In the genomic region with DNA sequence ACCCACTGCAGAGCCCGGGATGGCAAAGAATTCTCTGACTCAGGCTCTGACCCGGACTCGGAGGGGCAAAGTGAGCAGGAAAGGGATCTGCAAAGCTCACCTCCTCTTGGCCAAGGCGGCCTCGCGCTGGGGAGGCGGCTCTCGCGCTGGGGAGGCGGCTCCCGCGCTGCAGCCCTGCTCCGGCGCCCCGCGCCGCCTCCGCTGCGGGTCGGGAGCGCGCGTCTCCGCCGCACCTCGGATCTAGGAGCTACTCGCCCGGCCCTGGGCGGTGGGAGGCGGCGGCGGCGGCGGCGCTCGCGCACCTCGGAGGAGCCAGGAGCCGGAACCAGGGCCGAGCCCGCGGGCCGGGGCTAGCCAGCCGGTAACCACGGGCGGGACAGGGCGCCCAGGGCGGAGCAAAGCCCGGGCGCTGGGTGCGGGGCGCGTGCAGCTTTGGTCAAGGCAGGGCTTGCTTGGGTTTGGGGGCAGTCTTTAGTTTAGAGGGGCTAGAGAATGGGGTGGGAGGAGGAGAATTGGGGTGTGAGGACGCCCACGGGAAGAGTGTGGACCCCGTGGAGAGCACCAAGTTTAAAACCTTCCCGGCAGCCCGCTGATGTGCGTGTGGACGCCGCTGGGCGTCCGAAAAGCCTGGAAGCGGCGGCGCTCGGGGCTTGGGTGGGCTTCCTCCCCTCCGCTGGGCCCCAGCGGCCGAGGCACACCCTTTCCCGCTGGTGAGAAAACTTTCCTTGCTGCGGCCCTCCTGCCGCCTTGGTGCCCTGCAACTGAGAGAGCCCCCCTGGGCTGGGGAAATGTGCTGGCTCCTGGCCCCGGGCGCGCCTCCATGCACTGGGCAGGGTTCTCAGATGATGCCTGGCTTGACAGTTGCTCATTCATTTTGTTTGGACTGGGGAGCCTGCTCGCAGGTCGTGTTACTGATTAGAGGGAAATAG, we compare ENCODE assay signal across 1 cellular context.
TF ChIP-seq lines count a peak whose summit lies in the region.

Gene MRAP2 (plus strand): TSS at position 250 of the 929 bp plus-strand sequence. CDS start 21,547 bp downstream, outside the sequence.

TF ChIP-seq in HepG2, 621 proteins besides CTCF, POLR2A, EP300 and RAD21 (continued from another document and continues in another):
- TF ChIP-seq, protein P1, sequence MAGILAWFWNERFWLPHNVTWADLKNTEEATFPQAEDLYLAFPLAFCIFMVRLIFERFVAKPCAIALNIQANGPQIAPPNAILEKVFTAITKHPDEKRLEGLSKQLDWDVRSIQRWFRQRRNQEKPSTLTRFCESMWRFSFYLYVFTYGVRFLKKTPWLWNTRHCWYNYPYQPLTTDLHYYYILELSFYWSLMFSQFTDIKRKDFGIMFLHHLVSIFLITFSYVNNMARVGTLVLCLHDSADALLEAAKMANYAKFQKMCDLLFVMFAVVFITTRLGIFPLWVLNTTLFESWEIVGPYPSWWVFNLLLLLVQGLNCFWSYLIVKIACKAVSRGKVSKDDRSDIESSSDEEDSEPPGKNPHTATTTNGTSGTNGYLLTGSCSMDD (CRISPR knock-in tag; IDR thresholded peaks at IDR 0.05), result no peak
- no peak for TF ChIP-seq BORCS8-MEF2B (CRISPR knock-in tag; IDR thresholded peaks at IDR 0.05)
- TF ChIP-seq PHF20 (CRISPR knock-in tag; IDR thresholded peaks at IDR 0.05), result no peak
- TF ChIP-seq ELF1 (CRISPR knock-in tag; IDR thresholded peaks at IDR 0.05), result no peak
- TF ChIP-seq GZF1 (CRISPR knock-in tag; IDR thresholded peaks at IDR 0.05), result no peak
- TF ChIP-seq SAFB2 (CRISPR knock-in tag; IDR thresholded peaks at IDR 0.05; ENCODE audit: borderline replicate concordance, low read depth), result no peak
- TF ChIP-seq, protein P2, sequence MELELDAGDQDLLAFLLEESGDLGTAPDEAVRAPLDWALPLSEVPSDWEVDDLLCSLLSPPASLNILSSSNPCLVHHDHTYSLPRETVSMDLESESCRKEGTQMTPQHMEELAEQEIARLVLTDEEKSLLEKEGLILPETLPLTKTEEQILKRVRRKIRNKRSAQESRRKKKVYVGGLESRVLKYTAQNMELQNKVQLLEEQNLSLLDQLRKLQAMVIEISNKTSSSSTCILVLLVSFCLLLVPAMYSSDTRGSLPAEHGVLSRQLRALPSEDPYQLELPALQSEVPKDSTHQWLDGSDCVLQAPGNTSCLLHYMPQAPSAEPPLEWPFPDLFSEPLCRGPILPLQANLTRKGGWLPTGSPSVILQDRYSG (CRISPR knock-in tag; IDR thresholded peaks at IDR 0.05), result no peak
- no peak for TF ChIP-seq ZNF441 (CRISPR knock-in tag; IDR thresholded peaks at IDR 0.05; ENCODE audit: borderline replicate concordance)
- TF ChIP-seq MIER3 (CRISPR knock-in tag; IDR thresholded peaks at IDR 0.05; ENCODE audit: borderline replicate concordance), result no peak
- no peak for TF ChIP-seq RELA (CRISPR knock-in tag; IDR thresholded peaks at IDR 0.05)
- TF ChIP-seq BRCA1 (CRISPR knock-in tag; IDR thresholded peaks at IDR 0.05), result no peak
- TF ChIP-seq, protein P3, sequence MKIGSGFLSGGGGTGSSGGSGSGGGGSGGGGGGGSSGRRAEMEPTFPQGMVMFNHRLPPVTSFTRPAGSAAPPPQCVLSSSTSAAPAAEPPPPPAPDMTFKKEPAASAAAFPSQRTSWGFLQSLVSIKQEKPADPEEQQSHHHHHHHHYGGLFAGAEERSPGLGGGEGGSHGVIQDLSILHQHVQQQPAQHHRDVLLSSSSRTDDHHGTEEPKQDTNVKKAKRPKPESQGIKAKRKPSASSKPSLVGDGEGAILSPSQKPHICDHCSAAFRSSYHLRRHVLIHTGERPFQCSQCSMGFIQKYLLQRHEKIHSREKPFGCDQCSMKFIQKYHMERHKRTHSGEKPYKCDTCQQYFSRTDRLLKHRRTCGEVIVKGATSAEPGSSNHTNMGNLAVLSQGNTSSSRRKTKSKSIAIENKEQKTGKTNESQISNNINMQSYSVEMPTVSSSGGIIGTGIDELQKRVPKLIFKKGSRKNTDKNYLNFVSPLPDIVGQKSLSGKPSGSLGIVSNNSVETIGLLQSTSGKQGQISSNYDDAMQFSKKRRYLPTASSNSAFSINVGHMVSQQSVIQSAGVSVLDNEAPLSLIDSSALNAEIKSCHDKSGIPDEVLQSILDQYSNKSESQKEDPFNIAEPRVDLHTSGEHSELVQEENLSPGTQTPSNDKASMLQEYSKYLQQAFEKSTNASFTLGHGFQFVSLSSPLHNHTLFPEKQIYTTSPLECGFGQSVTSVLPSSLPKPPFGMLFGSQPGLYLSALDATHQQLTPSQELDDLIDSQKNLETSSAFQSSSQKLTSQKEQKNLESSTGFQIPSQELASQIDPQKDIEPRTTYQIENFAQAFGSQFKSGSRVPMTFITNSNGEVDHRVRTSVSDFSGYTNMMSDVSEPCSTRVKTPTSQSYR (CRISPR knock-in tag; IDR thresholded peaks at IDR 0.05; ENCODE audit: borderline replicate concordance), result no peak
- TF ChIP-seq ZNF816 (CRISPR knock-in tag; IDR thresholded peaks at IDR 0.05; ENCODE audit: borderline replicate concordance), result no peak
- TF ChIP-seq ZNF317 (CRISPR knock-in tag; IDR thresholded peaks at IDR 0.05), result no peak
- no peak for TF ChIP-seq YEATS2 (CRISPR knock-in tag; IDR thresholded peaks at IDR 0.05; ENCODE audit: borderline replicate concordance)
- TF ChIP-seq, protein P4, sequence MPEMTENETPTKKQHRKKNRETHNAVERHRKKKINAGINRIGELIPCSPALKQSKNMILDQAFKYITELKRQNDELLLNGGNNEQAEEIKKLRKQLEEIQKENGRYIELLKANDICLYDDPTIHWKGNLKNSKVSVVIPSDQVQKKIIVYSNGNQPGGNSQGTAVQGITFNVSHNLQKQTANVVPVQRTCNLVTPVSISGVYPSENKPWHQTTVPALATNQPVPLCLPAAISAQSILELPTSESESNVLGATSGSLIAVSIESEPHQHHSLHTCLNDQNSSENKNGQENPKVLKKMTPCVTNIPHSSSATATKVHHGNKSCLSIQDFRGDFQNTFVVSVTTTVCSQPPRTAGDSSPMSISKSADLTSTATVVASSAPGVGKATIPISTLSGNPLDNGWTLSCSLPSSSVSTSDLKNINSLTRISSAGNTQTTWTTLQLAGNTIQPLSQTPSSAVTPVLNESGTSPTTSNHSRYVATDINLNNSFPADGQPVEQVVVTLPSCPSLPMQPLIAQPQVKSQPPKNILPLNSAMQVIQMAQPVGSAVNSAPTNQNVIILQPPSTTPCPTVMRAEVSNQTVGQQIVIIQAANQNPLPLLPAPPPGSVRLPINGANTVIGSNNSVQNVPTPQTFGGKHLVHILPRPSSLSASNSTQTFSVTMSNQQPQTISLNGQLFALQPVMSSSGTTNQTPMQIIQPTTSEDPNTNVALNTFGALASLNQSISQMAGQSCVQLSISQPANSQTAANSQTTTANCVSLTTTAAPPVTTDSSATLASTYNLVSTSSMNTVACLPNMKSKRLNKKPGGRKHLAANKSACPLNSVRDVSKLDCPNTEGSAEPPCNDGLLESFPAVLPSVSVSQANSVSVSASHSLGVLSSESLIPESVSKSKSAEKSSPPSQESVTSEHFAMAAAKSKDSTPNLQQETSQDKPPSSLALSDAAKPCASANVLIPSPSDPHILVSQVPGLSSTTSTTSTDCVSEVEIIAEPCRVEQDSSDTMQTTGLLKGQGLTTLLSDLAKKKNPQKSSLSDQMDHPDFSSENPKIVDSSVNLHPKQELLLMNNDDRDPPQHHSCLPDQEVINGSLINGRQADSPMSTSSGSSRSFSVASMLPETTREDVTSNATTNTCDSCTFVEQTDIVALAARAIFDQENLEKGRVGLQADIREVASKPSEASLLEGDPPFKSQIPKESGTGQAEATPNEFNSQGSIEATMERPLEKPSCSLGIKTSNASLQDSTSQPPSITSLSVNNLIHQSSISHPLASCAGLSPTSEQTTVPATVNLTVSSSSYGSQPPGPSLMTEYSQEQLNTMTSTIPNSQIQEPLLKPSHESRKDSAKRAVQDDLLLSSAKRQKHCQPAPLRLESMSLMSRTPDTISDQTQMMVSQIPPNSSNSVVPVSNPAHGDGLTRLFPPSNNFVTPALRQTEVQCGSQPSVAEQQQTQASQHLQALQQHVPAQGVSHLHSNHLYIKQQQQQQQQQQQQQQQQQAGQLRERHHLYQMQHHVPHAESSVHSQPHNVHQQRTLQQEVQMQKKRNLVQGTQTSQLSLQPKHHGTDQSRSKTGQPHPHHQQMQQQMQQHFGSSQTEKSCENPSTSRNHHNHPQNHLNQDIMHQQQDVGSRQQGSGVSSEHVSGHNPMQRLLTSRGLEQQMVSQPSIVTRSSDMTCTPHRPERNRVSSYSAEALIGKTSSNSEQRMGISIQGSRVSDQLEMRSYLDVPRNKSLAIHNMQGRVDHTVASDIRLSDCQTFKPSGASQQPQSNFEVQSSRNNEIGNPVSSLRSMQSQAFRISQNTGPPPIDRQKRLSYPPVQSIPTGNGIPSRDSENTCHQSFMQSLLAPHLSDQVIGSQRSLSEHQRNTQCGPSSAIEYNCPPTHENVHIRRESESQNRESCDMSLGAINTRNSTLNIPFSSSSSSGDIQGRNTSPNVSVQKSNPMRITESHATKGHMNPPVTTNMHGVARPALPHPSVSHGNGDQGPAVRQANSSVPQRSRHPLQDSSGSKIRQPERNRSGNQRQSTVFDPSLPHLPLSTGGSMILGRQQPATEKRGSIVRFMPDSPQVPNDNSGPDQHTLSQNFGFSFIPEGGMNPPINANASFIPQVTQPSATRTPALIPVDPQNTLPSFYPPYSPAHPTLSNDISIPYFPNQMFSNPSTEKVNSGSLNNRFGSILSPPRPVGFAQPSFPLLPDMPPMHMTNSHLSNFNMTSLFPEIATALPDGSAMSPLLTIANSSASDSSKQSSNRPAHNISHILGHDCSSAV (CRISPR knock-in tag; IDR thresholded peaks at IDR 0.05; ENCODE audit: borderline replicate concordance), result no peak
- TF ChIP-seq ZMYM4 (CRISPR knock-in tag; IDR thresholded peaks at IDR 0.05), result no peak
- TF ChIP-seq, protein P5, sequence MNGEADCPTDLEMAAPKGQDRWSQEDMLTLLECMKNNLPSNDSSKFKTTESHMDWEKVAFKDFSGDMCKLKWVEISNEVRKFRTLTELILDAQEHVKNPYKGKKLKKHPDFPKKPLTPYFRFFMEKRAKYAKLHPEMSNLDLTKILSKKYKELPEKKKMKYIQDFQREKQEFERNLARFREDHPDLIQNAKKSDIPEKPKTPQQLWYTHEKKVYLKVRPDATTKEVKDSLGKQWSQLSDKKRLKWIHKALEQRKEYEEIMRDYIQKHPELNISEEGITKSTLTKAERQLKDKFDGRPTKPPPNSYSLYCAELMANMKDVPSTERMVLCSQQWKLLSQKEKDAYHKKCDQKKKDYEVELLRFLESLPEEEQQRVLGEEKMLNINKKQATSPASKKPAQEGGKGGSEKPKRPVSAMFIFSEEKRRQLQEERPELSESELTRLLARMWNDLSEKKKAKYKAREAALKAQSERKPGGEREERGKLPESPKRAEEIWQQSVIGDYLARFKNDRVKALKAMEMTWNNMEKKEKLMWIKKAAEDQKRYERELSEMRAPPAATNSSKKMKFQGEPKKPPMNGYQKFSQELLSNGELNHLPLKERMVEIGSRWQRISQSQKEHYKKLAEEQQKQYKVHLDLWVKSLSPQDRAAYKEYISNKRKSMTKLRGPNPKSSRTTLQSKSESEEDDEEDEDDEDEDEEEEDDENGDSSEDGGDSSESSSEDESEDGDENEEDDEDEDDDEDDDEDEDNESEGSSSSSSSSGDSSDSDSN (CRISPR knock-in tag; IDR thresholded peaks at IDR 0.05), result peak; percentile 62; the same call in 1 of the 2 replicates
- TF ChIP-seq THAP11 (CRISPR knock-in tag; IDR thresholded peaks at IDR 0.05), result no peak
- no peak for TF ChIP-seq ZNF546 (CRISPR knock-in tag; conservative IDR thresholded peaks at IDR 0.05)
- TF ChIP-seq FUBP1 (CRISPR knock-in tag; IDR thresholded peaks at IDR 0.05; ENCODE audit: borderline replicate concordance), result no peak
- TF ChIP-seq ZFY (CRISPR knock-in tag; IDR thresholded peaks at IDR 0.05), result no peak
- peak; percentile 28; the same call in 1 of the 2 replicates for TF ChIP-seq MAX (IDR thresholded peaks at IDR 0.05)
- TF ChIP-seq HNRNPK (IDR thresholded peaks at IDR 0.05; ENCODE audit: low read depth, low read length, poor library complexity, severe bottlenecking), result no peak
- no peak for TF ChIP-seq ISL2 (CRISPR knock-in tag; IDR thresholded peaks at IDR 0.05)
- TF ChIP-seq ZNF569 (CRISPR knock-in tag; IDR thresholded peaks at IDR 0.05; ENCODE audit: borderline replicate concordance), result no peak
- no peak for TF ChIP-seq CENPX (CRISPR knock-in tag; IDR thresholded peaks at IDR 0.05)
- TF ChIP-seq, protein P6, sequence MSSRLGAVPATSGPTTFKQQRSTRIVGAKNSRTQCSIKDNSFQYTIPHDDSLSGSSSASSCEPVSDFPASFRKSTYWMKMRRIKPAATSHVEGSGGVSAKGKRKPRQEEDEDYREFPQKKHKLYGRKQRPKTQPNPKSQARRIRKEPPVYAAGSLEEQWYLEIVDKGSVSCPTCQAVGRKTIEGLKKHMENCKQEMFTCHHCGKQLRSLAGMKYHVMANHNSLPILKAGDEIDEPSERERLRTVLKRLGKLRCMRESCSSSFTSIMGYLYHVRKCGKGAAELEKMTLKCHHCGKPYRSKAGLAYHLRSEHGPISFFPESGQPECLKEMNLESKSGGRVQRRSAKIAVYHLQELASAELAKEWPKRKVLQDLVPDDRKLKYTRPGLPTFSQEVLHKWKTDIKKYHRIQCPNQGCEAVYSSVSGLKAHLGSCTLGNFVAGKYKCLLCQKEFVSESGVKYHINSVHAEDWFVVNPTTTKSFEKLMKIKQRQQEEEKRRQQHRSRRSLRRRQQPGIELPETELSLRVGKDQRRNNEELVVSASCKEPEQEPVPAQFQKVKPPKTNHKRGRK (CRISPR knock-in tag; IDR thresholded peaks at IDR 0.05), result no peak
- no peak for TF ChIP-seq CSRNP1 (CRISPR knock-in tag; IDR thresholded peaks at IDR 0.05)
